8 cellular contexts compared by ENCODE assay signal in genomic region chr3:50226888-50227389, GRCh38. TPM values are rescaled to one million over a fixed set of nuclear protein-coding genes. Genes with fewer than 3 reads are reported as not detected.
DNase-seq lines count a peak whose midpoint lies in the region; ATAC-seq lines count a peak whose summit lies in the region.

No MANE protein-coding gene starts in this region.

- H3K27me3 ChIP-seq in SJSA1 (replicated peaks), result no peaks in the 10 kb centered on the region

- no peaks in the 10 kb centered on the region for H3K36me3 ChIP-seq in SJSA1

- H3K4me1 Mint-ChIP-seq in central memory CD8-positive, alpha-beta T cell, result peaks cover 44% of the 10 kb centered on the region
- peaks cover 33% of the 10 kb centered on the region for H3K4me1 Mint-ChIP-seq in stimulated activated naive CD8-positive, alpha-beta T cell treated with anti-CD3 and anti-CD28 coated beads, Interleukin-15, amount 100 ng/mL, for 72 hours

- H3K9me3 Mint-ChIP-seq in central memory CD8-positive, alpha-beta T cell, result no peaks in the 10 kb centered on the region
- H3K9me3 Mint-ChIP-seq in stimulated activated naive CD8-positive, alpha-beta T cell treated with anti-CD3 and anti-CD28 coated beads, Interleukin-15, amount 100 ng/mL, for 72 hours, result no peaks in the 10 kb centered on the region

- peak overlapping the region; percentile 96 for H3K4me3 Mint-ChIP-seq in central memory CD8-positive, alpha-beta T cell
- peak overlapping the region; percentile 92 to 95 for H3K4me3 Mint-ChIP-seq in stimulated activated naive CD8-positive, alpha-beta T cell treated with anti-CD3 and anti-CD28 coated beads, Interleukin-15, amount 100 ng/mL, for 72 hours

- no peak overlapping the region for H3K27ac ChIP-seq in SJSA1

- H3K4me1 ChIP-seq in SJSA1 (replicated peaks), result peaks cover 17% of the 10 kb centered on the region

- peak; percentile 23 for ATAC-seq in HG03097 (IDR thresholded peaks at IDR 0.05; ENCODE audit: low FRiP score, unreplicated experiment)
- peak; percentile 34 for ATAC-seq in central memory CD8-positive, alpha-beta T cell (replicated peaks; ENCODE audit: extremely low read depth, poor library complexity, severe bottlenecking)
- peak; percentile 7 for ATAC-seq in left lobe of liver
- peak; percentile 47 for ATAC-seq in stimulated activated naive CD8-positive, alpha-beta T cell treated with anti-CD3 and anti-CD28 coated beads, Interleukin-15, amount 100 ng/mL, for 72 hours

- DNase-seq in stimulated activated CD4-positive, alpha-beta T cell treated with anti-CD3 and anti-CD28 coated beads, Interleukin-15, amount 100 ng/mL, for 24 hours, result peak; percentile 58
- DNase-seq in stimulated activated CD4-positive, alpha-beta T cell treated with anti-CD3 and anti-CD28 coated beads, Interleukin-12 subunit alpha, Interleukin-12 subunit beta, amount 100 ng/mL, for 4 hours, result no peak
- DNase-seq in SJSA1 (ENCODE audit: low read depth in 1 of 2, low spot score in 2 of 2), result peak in 1 of 2 experiments; percentile 39
- DNase-seq in central memory CD8-positive, alpha-beta T cell (ENCODE audit: low spot score in 2 of 2), result no peak
- DNase-seq in left lobe of liver (ENCODE audit: low spot score), result peak; percentile 64
- DNase-seq in stimulated activated naive CD8-positive, alpha-beta T cell treated with anti-CD3 and anti-CD28 coated beads, Interleukin-15, amount 100 ng/mL, for 72 hours, result no peak
- DNase-seq in dedifferentiated amniotic fluid mesenchymal stem cell (ENCODE audit: extremely low spot score), result no peak

- peak overlapping the region; percentile 89 for H3K27ac Mint-ChIP-seq in central memory CD8-positive, alpha-beta T cell (ENCODE audit: low read depth)
- peak overlapping the region; percentile 69 to 91 for H3K27ac Mint-ChIP-seq in stimulated activated naive CD8-positive, alpha-beta T cell treated with anti-CD3 and anti-CD28 coated beads, Interleukin-15, amount 100 ng/mL, for 72 hours

- no peaks in the 10 kb centered on the region for H3K9me3 ChIP-seq in SJSA1 (replicated peaks)

- peak overlapping the region; percentile 43 for H3K4me3 ChIP-seq in SJSA1

- H3K27me3 Mint-ChIP-seq in central memory CD8-positive, alpha-beta T cell, result no peaks in the 10 kb centered on the region
- peaks cover 20% of the 10 kb centered on the region for H3K27me3 Mint-ChIP-seq in stimulated activated naive CD8-positive, alpha-beta T cell treated with anti-CD3 and anti-CD28 coated beads, Interleukin-15, amount 100 ng/mL, for 72 hours

- H3K36me3 Mint-ChIP-seq in central memory CD8-positive, alpha-beta T cell (ENCODE audit: insufficient read depth), result peaks cover 6% of the 10 kb centered on the region

RNA-seq across cellular contexts. Expression of gene GNAI2, which starts 9.1 kb away (rescaled TPM):
- 178 and 214 TPM in 2 replicates for total RNA-seq in SJSA1 (2014; rRNA removed; shearing (Covaris generic))
- 115 TPM for total RNA-seq in left lobe of liver

RNA-seq across cellular contexts. Expression of gene SLC38A3, which starts 21.9 kb away (rescaled TPM):
- total RNA-seq in SJSA1 (2014; rRNA removed; shearing (Covaris generic)), result not detected in 2 replicates
- total RNA-seq in left lobe of liver, result 242 TPM

RNA-seq across cellular contexts. Expression of gene GNAT1, which starts 35.5 kb away (rescaled TPM):
- not detected in 2 replicates for total RNA-seq in SJSA1 (2014; rRNA removed; shearing (Covaris generic))
- 0.08 TPM for total RNA-seq in left lobe of liver

RNA-seq across cellular contexts. Expression of gene SEMA3B, which starts 42.0 kb away (rescaled TPM):
- 2.6 and 6.5 TPM in 2 replicates for total RNA-seq in SJSA1 (2014; rRNA removed; shearing (Covaris generic))
- total RNA-seq in left lobe of liver, result 5.7 TPM

RNA-seq across cellular contexts. Expression of gene LSMEM2, which starts 51.9 kb away (rescaled TPM):
- total RNA-seq in SJSA1 (2014; rRNA removed; shearing (Covaris generic)), result not detected in 2 replicates
- not detected for total RNA-seq in left lobe of liver

Comparison
In these comparisons a context has a peak if more than half of its experiments do, and no peak if none do; other contexts are left out.
1. DNase-seq: peak in stimulated activated CD4-positive, alpha-beta T cell treated with anti-CD3 and anti-CD28 coated beads, Interleukin-15, amount 100 ng/mL, for 24 hours (single experiment) and left lobe of liver (single experiment); none in stimulated activated CD4-positive, alpha-beta T cell treated with anti-CD3 and anti-CD28 coated beads, Interleukin-12 subunit alpha, Interleukin-12 subunit beta, amount 100 ng/mL, for 4 hours (single experiment), central memory CD8-positive, alpha-beta T cell (0 of 2), stimulated activated naive CD8-positive, alpha-beta T cell treated with anti-CD3 and anti-CD28 coated beads, Interleukin-15, amount 100 ng/mL, for 72 hours (0 of 2) and dedifferentiated amniotic fluid mesenchymal stem cell (single experiment).
2. RNA of gene SLC38A3, which starts 21.9 kb away (total RNA-seq): 242 TPM in left lobe of liver (single experiment); not detected in SJSA1; every median in the first group is over 100 times any median in the second.
3. Peak in every context shown above with its lines, with median percentiles within 50 percentile points of each other: ATAC-seq.